1 cellular context compared by ENCODE assay signal in the genomic region with DNA sequence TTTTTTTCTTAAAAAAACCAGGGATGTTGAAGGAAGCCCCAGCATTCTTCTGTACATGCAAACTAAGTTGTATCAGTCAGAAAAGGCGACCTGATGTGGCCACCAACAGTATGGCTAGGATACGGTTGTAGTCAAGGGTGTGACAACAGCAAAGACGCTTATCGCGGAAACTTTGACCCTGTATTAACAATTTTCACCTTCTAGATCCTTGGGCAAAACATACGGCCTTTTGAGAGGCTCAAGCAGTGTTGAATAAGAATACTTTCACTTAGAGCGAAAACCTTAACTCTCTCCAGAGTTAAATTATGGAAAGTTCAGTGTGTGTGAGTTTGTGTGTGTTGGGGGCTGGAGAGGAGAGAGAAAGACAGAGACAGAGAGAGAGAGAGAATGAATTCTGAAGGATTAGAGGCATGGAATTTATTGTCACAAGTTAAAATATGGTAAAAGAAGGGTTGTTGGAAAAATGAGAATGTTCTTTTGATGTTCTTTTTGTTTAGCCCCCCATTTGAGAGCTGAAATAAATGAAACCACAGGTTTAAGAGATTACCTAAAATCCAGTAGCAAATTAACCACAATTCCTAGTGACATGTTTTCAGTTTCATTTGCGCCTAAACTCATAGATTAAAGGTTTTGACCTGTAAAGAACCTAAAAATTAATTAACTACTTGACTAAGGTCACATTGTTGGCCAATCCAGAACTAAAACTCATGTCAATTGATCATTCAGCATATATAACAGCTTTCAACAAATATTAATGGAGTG.
TF ChIP-seq lines count a peak whose summit lies in the region.

No MANE protein-coding gene starts in this region.

TF ChIP-seq in WTC11, 78 proteins besides CTCF, POLR2A, EP300 and RAD21 (continued from another document):
- TF ChIP-seq, protein P1, sequence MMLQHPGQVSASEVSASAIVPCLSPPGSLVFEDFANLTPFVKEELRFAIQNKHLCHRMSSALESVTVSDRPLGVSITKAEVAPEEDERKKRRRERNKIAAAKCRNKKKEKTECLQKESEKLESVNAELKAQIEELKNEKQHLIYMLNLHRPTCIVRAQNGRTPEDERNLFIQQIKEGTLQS (CRISPR knock-in tag; conservative IDR thresholded peaks at IDR 0.05) = no peak
- no peak for TF ChIP-seq HMGA2 (CRISPR knock-in tag; IDR thresholded peaks at IDR 0.05)
- TF ChIP-seq, protein P2, sequence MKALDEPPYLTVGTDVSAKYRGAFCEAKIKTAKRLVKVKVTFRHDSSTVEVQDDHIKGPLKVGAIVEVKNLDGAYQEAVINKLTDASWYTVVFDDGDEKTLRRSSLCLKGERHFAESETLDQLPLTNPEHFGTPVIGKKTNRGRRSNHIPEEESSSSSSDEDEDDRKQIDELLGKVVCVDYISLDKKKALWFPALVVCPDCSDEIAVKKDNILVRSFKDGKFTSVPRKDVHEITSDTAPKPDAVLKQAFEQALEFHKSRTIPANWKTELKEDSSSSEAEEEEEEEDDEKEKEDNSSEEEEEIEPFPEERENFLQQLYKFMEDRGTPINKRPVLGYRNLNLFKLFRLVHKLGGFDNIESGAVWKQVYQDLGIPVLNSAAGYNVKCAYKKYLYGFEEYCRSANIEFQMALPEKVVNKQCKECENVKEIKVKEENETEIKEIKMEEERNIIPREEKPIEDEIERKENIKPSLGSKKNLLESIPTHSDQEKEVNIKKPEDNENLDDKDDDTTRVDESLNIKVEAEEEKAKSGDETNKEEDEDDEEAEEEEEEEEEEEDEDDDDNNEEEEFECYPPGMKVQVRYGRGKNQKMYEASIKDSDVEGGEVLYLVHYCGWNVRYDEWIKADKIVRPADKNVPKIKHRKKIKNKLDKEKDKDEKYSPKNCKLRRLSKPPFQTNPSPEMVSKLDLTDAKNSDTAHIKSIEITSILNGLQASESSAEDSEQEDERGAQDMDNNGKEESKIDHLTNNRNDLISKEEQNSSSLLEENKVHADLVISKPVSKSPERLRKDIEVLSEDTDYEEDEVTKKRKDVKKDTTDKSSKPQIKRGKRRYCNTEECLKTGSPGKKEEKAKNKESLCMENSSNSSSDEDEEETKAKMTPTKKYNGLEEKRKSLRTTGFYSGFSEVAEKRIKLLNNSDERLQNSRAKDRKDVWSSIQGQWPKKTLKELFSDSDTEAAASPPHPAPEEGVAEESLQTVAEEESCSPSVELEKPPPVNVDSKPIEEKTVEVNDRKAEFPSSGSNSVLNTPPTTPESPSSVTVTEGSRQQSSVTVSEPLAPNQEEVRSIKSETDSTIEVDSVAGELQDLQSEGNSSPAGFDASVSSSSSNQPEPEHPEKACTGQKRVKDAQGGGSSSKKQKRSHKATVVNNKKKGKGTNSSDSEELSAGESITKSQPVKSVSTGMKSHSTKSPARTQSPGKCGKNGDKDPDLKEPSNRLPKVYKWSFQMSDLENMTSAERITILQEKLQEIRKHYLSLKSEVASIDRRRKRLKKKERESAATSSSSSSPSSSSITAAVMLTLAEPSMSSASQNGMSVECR (CRISPR knock-in tag; IDR thresholded peaks at IDR 0.05; ENCODE audit: borderline replicate concordance) = no peak
